8 cellular contexts compared by ENCODE assay signal in the genomic region with DNA sequence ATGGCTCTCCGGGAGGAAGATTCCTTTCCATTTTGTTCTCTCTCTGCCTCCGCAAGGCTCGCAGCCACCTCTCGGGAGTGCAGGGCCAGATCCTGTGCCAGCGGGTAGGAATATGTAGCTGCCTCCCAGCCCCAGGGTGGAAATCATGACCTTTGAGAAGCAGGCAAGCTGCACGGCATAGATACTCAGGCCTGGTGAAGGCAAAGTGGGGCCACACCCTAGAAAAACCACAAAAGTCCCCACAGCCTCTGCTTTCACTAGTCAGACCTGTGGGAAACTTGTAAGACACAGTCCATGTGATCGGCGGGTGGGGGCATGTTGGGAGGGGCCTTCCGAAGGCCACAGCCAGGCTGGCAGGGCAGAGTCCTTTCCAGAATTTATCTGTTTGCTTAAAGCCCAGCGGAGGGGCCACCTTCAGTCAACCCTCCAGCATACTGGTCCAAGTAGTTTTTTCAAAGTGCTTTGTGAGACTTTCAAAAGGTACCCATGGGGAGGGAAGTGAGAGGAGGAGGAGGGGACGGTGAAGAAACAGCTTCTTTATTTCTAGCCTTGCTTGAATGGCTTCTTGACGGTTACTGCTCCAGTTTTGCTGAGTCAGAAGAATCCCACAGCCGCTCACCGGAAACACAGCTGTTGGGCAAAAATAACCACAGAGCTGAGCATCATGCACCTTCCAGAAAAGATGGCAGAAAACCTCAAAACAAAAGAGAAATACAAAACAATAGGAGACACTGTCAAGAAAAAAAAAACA. TPM values are rescaled to one million over a fixed set of nuclear protein-coding genes. Genes with fewer than 3 reads are reported as not detected.
DNase-seq lines count a peak whose midpoint lies in the region; ATAC-seq, FAIRE-seq and TF ChIP-seq lines count a peak whose summit lies in the region.

A gene (plus strand): TSS at position 52 of the 751 bp plus-strand sequence. CDS start 16,562 bp downstream, outside the sequence.

- peaks cover 14% of the 10 kb centered on the region for H3F3A ChIP-seq in PC-9 (ENCODE audit: insufficient read depth, low read depth)

- no peaks in the 10 kb centered on the region; the same call in 1 of the 2 replicates for H3K9me3 ChIP-seq in PC-9 (ENCODE audit: insufficient read depth, low read depth)
- peaks cover 0 to 16% (median 0%) of the 10 kb centered on the region in 3 donors for H3K9me3 ChIP-seq in gastroesophageal sphincter
- no peaks in the 10 kb centered on the region for H3K9me3 ChIP-seq in pancreas
- H3K9me3 ChIP-seq in transverse colon: peaks cover 11 to 12% of the 10 kb centered on the region in 2 donors

- ATAC-seq in GM18519 (IDR thresholded peaks at IDR 0.05; ENCODE audit: low FRiP score, unreplicated experiment): peak; percentile 55
- peak; percentile 83 for ATAC-seq in HG02943 (IDR thresholded peaks at IDR 0.05; ENCODE audit: low read depth, unreplicated experiment)
- peak; percentile 55 for ATAC-seq in gastroesophageal sphincter
- ATAC-seq in pancreas: peak; percentile 79 to 95 (median 88)

- H3K36me3 ChIP-seq in PC-9 (ENCODE audit: low read depth): no peaks in the 10 kb centered on the region
- H3K36me3 ChIP-seq in gastroesophageal sphincter: no peaks in the 10 kb centered on the region
- no peaks in the 10 kb centered on the region for H3K36me3 ChIP-seq in pancreas
- no peaks in the 10 kb centered on the region for H3K36me3 ChIP-seq in transverse colon

- H2AFZ ChIP-seq in PC-9: peak within 1 kb of the TSS; percentile 51; the same call in 1 of the 2 replicates

- peak within 1 kb of the TSS; percentile 65 for H3K4me2 ChIP-seq in PC-9

- TF ChIP-seq POLR2A in gastroesophageal sphincter (IDR thresholded peaks at IDR 0.05): peak in 1 of 2 donors; percentile 12
- no peak for TF ChIP-seq POLR2A in transverse colon (IDR thresholded peaks at IDR 0.05)

- in situ Hi-C loops in transverse colon (cut with MboI; ENCODE audit: low pct_ligation_motif_present in 1 of 4, low pct_unique_long_range_greater_than_20kb in 1 of 4, low sequenced_read_pairs in 3 of 4): no loop called here

- TF ChIP-seq CTCF in PC-9 (conservative IDR thresholded peaks at IDR 0.05) (no peak), gastroesophageal sphincter (IDR thresholded peaks at IDR 0.05) (no peak), pancreas (IDR thresholded peaks at IDR 0.05) (no peak), transverse colon (IDR thresholded peaks at IDR 0.05) (no peak)

- H3K9me2 ChIP-seq in PC-9 (ENCODE audit: insufficient read depth): no peaks in the 10 kb centered on the region

- 48 to 86% methylated on average over 1 to 4 of the region's 14 CpGs for whole genome bisulfite sequencing in gastroesophageal sphincter (ENCODE audit: low coverage in 1 of 2), 2 donors
- WGBS in pancreas, 2 donors: 26 to 29% methylated on average over 14 of the region's 14 CpGs
- WGBS in transverse colon (ENCODE audit: low coverage in 1 of 2), 2 donors: 13 to 18% methylated on average over 4 to 12 of the region's 14 CpGs

- POLR2A ChIA-PET in PC-9 (lab: Charles Lee; ENCODE audit: unreplicated experiment): interaction anchor here (0.7 kb wide), 1 partner anchor 26 kb away, joined by 4 read pairs; no protein-coding TSS in a partner anchor

- H3K27ac ChIP-seq in PC-9: peak within 1 kb of the TSS; percentile 87
- H3K27ac ChIP-seq in gastroesophageal sphincter: peak within 1 kb of the TSS in 3 of 4 donors; percentile 27 to 53 (median 33)
- H3K27ac ChIP-seq in pancreas: peak within 1 kb of the TSS in 2 of 4 donors; percentile 56 to 64
- H3K27ac ChIP-seq in transverse colon: peak within 1 kb of the TSS; percentile 71 to 86 (median 76)

- no peaks in the 10 kb centered on the region for H3K27me3 ChIP-seq in PC-9 (ENCODE audit: insufficient read depth, low read depth)
- H3K27me3 ChIP-seq in gastroesophageal sphincter: no peaks in the 10 kb centered on the region
- H3K27me3 ChIP-seq in pancreas: no peaks in the 10 kb centered on the region
- no peaks in the 10 kb centered on the region for H3K27me3 ChIP-seq in transverse colon

- H3K4me3 ChIP-seq in PC-9: peak within 1 kb of the TSS; percentile 18; the same call in 1 of the 2 replicates
- H3K4me3 ChIP-seq in gastroesophageal sphincter: no peak within 1 kb of the TSS
- H3K4me3 ChIP-seq in pancreas: peak within 1 kb of the TSS in 1 of 4 donors; percentile 19
- peak within 1 kb of the TSS in 1 of 4 donors; percentile 18 for H3K4me3 ChIP-seq in transverse colon

- TF ChIP-seq EP300 in gastroesophageal sphincter (IDR thresholded peaks at IDR 0.05) (no peak), transverse colon (IDR thresholded peaks at IDR 0.05; ENCODE audit: low read depth) (no peak)

- H4K20me1 ChIP-seq in PC-9 (ENCODE audit: insufficient read depth): no peaks in the 10 kb centered on the region

- CTCF ChIA-PET in PC-9 (lab: Charles Lee): no interaction called here

- no TSS peak for BruUV-seq in PC-9 (replicated peaks; lab: Mats Ljungman, UMichigan)

- H3K79me2 ChIP-seq in PC-9 (ENCODE audit: low read depth): no peaks in the 10 kb centered on the region

- FAIRE-seq in pancreas (lab: Jason Lieb, UNC) (no peak), frontal cortex (lab: Jason Lieb, UNC) (no peak)

- DNase-seq in PC-9 (peak; percentile 88 to 95), pancreas (peak; percentile 41 to 87 (median 62)), transverse colon (peak; percentile 84), frontal cortex (ENCODE audit: low spot score in 2 of 2) (no peak)
- DNase-seq in activated T-helper 1 cell treated with anti-CD3 and anti-CD28 coated beads, Interleukin-2, amount 50 U/mL, for 16 hours (ENCODE audit: low read depth in 1 of 2, low spot score in 1 of 2): peak; percentile 40 to 46

- H3K4me1 ChIP-seq in PC-9 (replicated peaks; ENCODE audit: insufficient read depth) (peaks cover 23% of the 10 kb centered on the region), gastroesophageal sphincter (no peaks in the 10 kb centered on the region), pancreas (peaks cover 0 to 4% (median 0%) of the 10 kb centered on the region in 3 donors), transverse colon (peaks cover 0 to 19% (median 14%) of the 10 kb centered on the region in 4 donors)

- intact Hi-C loops in PC-9 (cut with micrococcal nuclease; ENCODE audit: unreplicated experiment) (loop anchor here (1.0 kb wide), 6 partner anchors 30 to 132 kb away; no protein-coding TSS in a partner anchor), pancreas (cut with DNase I) (no loop called here), transverse colon (cut with DNase I; ENCODE audit: low total_unique reads) (no loop called here)

RNA-seq across cellular contexts. Expression of the gene that starts here (rescaled TPM):
- total RNA-seq in PC-9 (2021) (1.1 and 1.4 TPM in 2 replicates), gastroesophageal sphincter (1 to 10 TPM in 3 of 4 donors, not detected in 1; 1.1 to 1.8 (median 1.8) TPM), pancreas (under 1 TPM in 4 of 6 donors, not detected in 2; 0.49 to 0.92 (median 0.65) TPM), transverse colon (1 to 10 TPM in 2 of 4 donors, not detected in 2; 1.1 to 2.5 TPM), frontal cortex (0.82 TPM)
- polyA plus RNA-seq in pancreas: 1 to 10 TPM in 1 of 2 donors, under 1 TPM in 1; 0.68 to 1.8 TPM

Comparison
In these comparisons a context has a peak if more than half of its experiments do, and no peak if none do; other contexts are left out.
1. DNase-seq: peak in PC-9 (2 of 2), activated T-helper 1 cell treated with anti-CD3 and anti-CD28 coated beads, Interleukin-2, amount 50 U/mL, for 16 hours (2 of 2), pancreas (6 of 6) and transverse colon (single experiment); none in frontal cortex (0 of 2).
2. Peak in every context shown above with its lines, with median percentiles within 50 percentile points of each other: ATAC-seq.